In genomic region chr15:74786659-74787165, GRCh38 we compare ENCODE assay signal across 10 cellular contexts. TPM values are rescaled to one million over a fixed set of nuclear protein-coding genes. Genes with fewer than 3 reads are reported as not detected.
DNase-seq lines count a peak whose midpoint lies in the region; ATAC-seq and TF ChIP-seq lines count a peak whose summit lies in the region.
"Had no signal": no experiment of that assay in that cellular context is flagged by ENCODE, and none has a peak within 500 bp of the region (broad histone marks: within the 10 kb centered on the region; RNA-seq: fewer than 3 reads in every experiment).

No MANE protein-coding gene starts in this region.

- no TSS peak for BruUV-seq in A673 (replicated peaks; lab: Mats Ljungman, UMichigan)

- DNase-seq in GM12864 (ENCODE audit: low read depth) = no peak
- peak in 1 of 3 donors; percentile 51 for DNase-seq in Peyer's patch
- peak; percentile 17 to 49 for DNase-seq in erythroblast (lab: John Stamatoyannopoulos, UW)
- peak; percentile 63 for DNase-seq in sigmoid colon
- DNase-seq in A673 (ENCODE audit: low spot score) = no peak
- no peak for DNase-seq in NCI-H2171 (lab: John Stamatoyannopoulos, UW)
- DNase-seq: H7 had no signal

- POLR2A ChIA-PET in A673 (lab: Charles Lee; ENCODE audit: low non-redundant PET) = no interaction called here

- H3K27me3 ChIP-seq in Peyer's patch (no peaks in the 10 kb centered on the region), sigmoid colon (no peaks in the 10 kb centered on the region), A673 (replicated peaks; ENCODE audit: insufficient read depth, low read depth, low read length, poor library complexity) (no peaks in the 10 kb centered on the region)

- intact Hi-C loops in sigmoid colon (cut with DNase I) = no loop called here
- intact Hi-C loops in A673 (cut with micrococcal nuclease; ENCODE audit: unreplicated experiment) = no loop called here

- ATAC-seq in HG03097 (IDR thresholded peaks at IDR 0.05; ENCODE audit: low FRiP score, unreplicated experiment) (no peak), GM21717 (IDR thresholded peaks at IDR 0.05; ENCODE audit: unreplicated experiment) (no peak)

- H3K36me3 ChIP-seq in Peyer's patch = no peaks in the 10 kb centered on the region
- no peaks in the 10 kb centered on the region for H3K36me3 ChIP-seq in sigmoid colon
- peaks cover 8% of the 10 kb centered on the region for H3K36me3 ChIP-seq in A673 (ENCODE audit: insufficient read depth, low read length, poor library complexity, severe bottlenecking)

- 34 to 49% methylated on average over 6 of the region's 6 CpGs for WGBS in sigmoid colon, 2 donors

- TF ChIP-seq POLR2A in Peyer's patch (IDR thresholded peaks at IDR 0.05) (no peak), erythroblast (IDR thresholded peaks at IDR 0.05; ENCODE audit: low read length) (no peak), sigmoid colon (IDR thresholded peaks at IDR 0.05) (no peak)

- H3K27ac ChIP-seq in Peyer's patch = peak overlapping the region; percentile 84 to 97 (median 88)
- H3K27ac ChIP-seq in sigmoid colon = peak overlapping the region; percentile 17 to 64 (median 48)
- H3K27ac ChIP-seq in A673 (ENCODE audit: low read depth, low read length, poor library complexity, severe bottlenecking) = no peak overlapping the region
- H3K27ac ChIP-seq: SK-N-MC had no signal

- TF ChIP-seq EP300 in sigmoid colon (IDR thresholded peaks at IDR 0.05) = no peak

- TF ChIP-seq CTCF in GM12864 (IDR thresholded peaks at IDR 0.05; ENCODE audit: low read depth, low read length, missing control alignments) = no peak
- TF ChIP-seq CTCF in Peyer's patch (IDR thresholded peaks at IDR 0.05) = no peak
- no peak for TF ChIP-seq CTCF in sigmoid colon (IDR thresholded peaks at IDR 0.05)
- TF ChIP-seq CTCF in A673 (conservative IDR thresholded peaks at IDR 0.05; ENCODE audit: low read depth, low read length) = no peak

- CTCF ChIA-PET in A673 (lab: Charles Lee) = interaction anchor here (0.8 to 1.5 kb wide), 5 partner anchors 9 to 114 kb away, joined by 4 to 10 read pairs (median 8); no protein-coding TSS in a partner anchor

- peak overlapping the region; percentile 95 for H3K4me3 ChIP-seq in GM12864 (ENCODE audit: low read depth, low read length)
- H3K4me3 ChIP-seq in Peyer's patch = peak overlapping the region in 2 of 4 donors; percentile 8 to 92
- no peak overlapping the region for H3K4me3 ChIP-seq in sigmoid colon
- no peak overlapping the region for H3K4me3 ChIP-seq in A673 (ENCODE audit: low read depth, low read length, poor library complexity, severe bottlenecking)
- H3K4me3 ChIP-seq: SK-N-MC had no signal

- H3K4me1 ChIP-seq in Peyer's patch (peaks cover 23 to 88% (median 54%) of the 10 kb centered on the region in 4 donors), sigmoid colon (peaks cover 0 to 86% (median 80%) of the 10 kb centered on the region in 4 donors), A673 (ENCODE audit: insufficient read depth, low read length, poor library complexity, severe bottlenecking) (peaks cover 66% of the 10 kb centered on the region)

- H3K9me3 ChIP-seq in Peyer's patch (no peaks in the 10 kb centered on the region), sigmoid colon (no peaks in the 10 kb centered on the region), A673 (ENCODE audit: low read depth, low read length, poor library complexity, severe bottlenecking) (no peaks in the 10 kb centered on the region)

RNA-seq across cellular contexts. Expression of gene CSK, which starts 4.8 kb away (rescaled TPM):
- 100 to 1,000 TPM in 1 of 4 donors, 10 to 100 TPM in 3; 53.8 to 122 (median 66.2) TPM for total RNA-seq in Peyer's patch
- 10 to 100 TPM in 3 of 4 donors, 1 to 10 TPM in 1; 9.7 to 22.4 (median 14.2) TPM for total RNA-seq in sigmoid colon
- 100 to 1,000 TPM in 1 of 3 donors, 10 to 100 TPM in 2; 40.8 to 125 (median 55.0) TPM for polyA plus RNA-seq in sigmoid colon
- 90.8 and 103 TPM in 2 replicates for total RNA-seq in A673 (2021)

RNA-seq across cellular contexts. Expression of gene LMAN1L, which starts 25.9 kb away (rescaled TPM):
- total RNA-seq in Peyer's patch (not detected), sigmoid colon (1 to 10 TPM in 1 of 4 donors, not detected in 3; 1.8 TPM), A673 (2021) (0.80 TPM in 1 of 2 replicates, not detected in the other)
- polyA plus RNA-seq in sigmoid colon = under 1 TPM in 1 of 3 donors, not detected in 2; 0.64 TPM
- total RNA-seq: H7 had no signal

RNA-seq across cellular contexts. Expression of gene CYP1A2, which starts 38.1 kb away (rescaled TPM):
- not detected for total RNA-seq in Peyer's patch
- not detected for total RNA-seq in sigmoid colon
- polyA plus RNA-seq in sigmoid colon = not detected
- total RNA-seq in A673 (2021) = not detected in 2 replicates
- total RNA-seq: H7 had no signal

RNA-seq across cellular contexts. Expression of gene CPLX3, which starts 39.7 kb away (rescaled TPM):
- total RNA-seq in Peyer's patch = not detected
- total RNA-seq in sigmoid colon = under 1 TPM in 1 of 4 donors, not detected in 3; 0.41 TPM
- under 1 TPM in 1 of 3 donors, not detected in 2; 0.28 TPM for polyA plus RNA-seq in sigmoid colon
- total RNA-seq in A673 (2021) = 0.17 and 0.28 TPM in 2 replicates

RNA-seq across cellular contexts. Expression of gene ULK3, which starts 56.2 kb away (rescaled TPM):
- total RNA-seq in Peyer's patch (100 to 1,000 TPM; 194 to 508 (median 288) TPM), sigmoid colon (10 to 100 TPM; 21.1 to 46.8 (median 30.6) TPM), A673 (2021) (53.3 and 58.3 TPM in 2 replicates)
- 10 to 100 TPM; 46.9 to 48.6 (median 48.4) TPM for polyA plus RNA-seq in sigmoid colon

Comparison
In these comparisons a context has a peak if more than half of its experiments do, and no peak if none do; other contexts are left out.
1. DNase-seq: peak in erythroblast (2 of 2) and sigmoid colon (single experiment); none in GM12864 (single experiment), A673 (single experiment) and NCI-H2171 (single experiment).